In the genomic region with DNA sequence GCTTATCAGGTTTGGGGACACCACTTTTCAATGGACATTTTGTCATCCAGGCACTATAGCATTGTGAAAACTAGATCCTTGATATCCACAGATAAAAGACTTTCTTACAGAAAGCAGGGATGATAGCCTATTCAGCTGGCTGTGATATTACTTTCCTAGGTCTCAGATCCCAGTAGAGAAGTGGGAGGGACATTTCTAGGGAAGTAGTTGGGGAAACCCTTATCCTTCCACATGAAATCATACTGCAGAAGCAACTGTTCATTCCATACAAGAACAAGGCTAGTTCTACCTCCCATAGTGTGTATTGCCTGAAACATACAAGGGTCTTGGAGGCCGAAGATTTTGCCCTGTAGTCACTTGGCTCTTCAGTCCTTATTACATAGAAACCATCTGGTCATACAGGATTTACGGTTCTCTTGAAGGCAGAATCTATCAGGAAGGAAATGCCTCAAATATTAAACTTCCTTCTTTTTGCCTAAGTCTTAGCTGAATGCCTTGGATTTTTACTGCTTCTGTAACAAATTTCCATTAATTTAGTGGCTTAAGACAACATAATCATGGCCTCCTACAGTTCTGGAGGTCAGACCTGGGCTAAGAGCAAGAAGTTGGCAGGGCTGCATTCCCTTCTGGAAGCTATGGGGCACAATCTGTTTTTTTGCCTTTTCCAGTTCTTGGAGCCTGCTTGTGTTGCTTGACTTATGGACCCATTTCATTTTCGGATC, we compare ENCODE assay signal across 11 cellular contexts.
"Had no signal": no experiment of that assay in that cellular context is flagged by ENCODE, and none has a peak within 500 bp of the region (broad histone marks: within the 10 kb centered on the region; RNA-seq: fewer than 3 reads in every experiment).

No MANE protein-coding gene starts in this region.

- H3K27ac Mint-ChIP-seq: activated naive CD4-positive, alpha-beta T cell treated with anti-CD3 and anti-CD28 coated beads for 36 hours; activated T-helper 17 cell treated with anti-CD3 and anti-CD28 coated beads, Interleukin-2, amount 50 U/mL, for 72 hours; stimulated activated naive CD8-positive, alpha-beta T cell treated with anti-CD3 and anti-CD28 coated beads, Interleukin-15, amount 100 ng/mL, for 72 hours; T-helper 17 cell; type B pancreatic cell had no signal

- H3K4me2 ChIP-seq: hepatocyte had no signal

- H3K9me3 Mint-ChIP-seq: activated naive CD4-positive, alpha-beta T cell treated with anti-CD3 and anti-CD28 coated beads for 36 hours; activated T-helper 17 cell treated with anti-CD3 and anti-CD28 coated beads, Interleukin-2, amount 50 U/mL, for 72 hours; stimulated activated naive CD8-positive, alpha-beta T cell treated with anti-CD3 and anti-CD28 coated beads, Interleukin-15, amount 100 ng/mL, for 72 hours; type B pancreatic cell had no signal

- H3K36me3 ChIP-seq: spleen had no signal

- H3K4me3 ChIP-seq: hepatocyte, psoas muscle, spleen had no signal

- H3K4me3 Mint-ChIP-seq: activated naive CD4-positive, alpha-beta T cell treated with anti-CD3 and anti-CD28 coated beads for 36 hours; activated T-helper 17 cell treated with anti-CD3 and anti-CD28 coated beads, Interleukin-2, amount 50 U/mL, for 72 hours; neural crest cell; stimulated activated naive CD8-positive, alpha-beta T cell treated with anti-CD3 and anti-CD28 coated beads, Interleukin-15, amount 100 ng/mL, for 72 hours; T-helper 17 cell; type B pancreatic cell had no signal

- H3K27ac ChIP-seq: hepatocyte, psoas muscle, spleen had no signal

- H3K4me1 ChIP-seq: psoas muscle had no signal

- H3K27me3 Mint-ChIP-seq: stimulated activated naive CD8-positive, alpha-beta T cell treated with anti-CD3 and anti-CD28 coated beads, Interleukin-15, amount 100 ng/mL, for 72 hours had no signal

- H3K4me1 Mint-ChIP-seq: activated T-helper 17 cell treated with anti-CD3 and anti-CD28 coated beads, Interleukin-2, amount 50 U/mL, for 72 hours; stimulated activated naive CD8-positive, alpha-beta T cell treated with anti-CD3 and anti-CD28 coated beads, Interleukin-15, amount 100 ng/mL, for 72 hours; T-helper 17 cell had no signal

- H3K27me3 ChIP-seq: hepatocyte, spleen had no signal

- DNase-seq: activated CD4-positive, alpha-beta T cell treated with anti-CD3 and anti-CD28 coated beads, Interleukin-2, amount 50 U/mL, for 4 hours; activated CD4-positive, CD25-positive, alpha-beta regulatory T cell treated with anti-CD3 and anti-CD28 coated beads, Interleukin-2, amount 50 U/mL, for 72 hours; activated naive CD4-positive, alpha-beta T cell treated with anti-CD3 and anti-CD28 coated beads for 36 hours; psoas muscle; spleen; stimulated activated naive CD8-positive, alpha-beta T cell treated with anti-CD3 and anti-CD28 coated beads, Interleukin-15, amount 100 ng/mL, for 72 hours; T-helper 17 cell had no signal

- H3K36me3 Mint-ChIP-seq: type B pancreatic cell had no signal

- H3K9me3 ChIP-seq: psoas muscle, spleen had no signal
